22 cellular contexts compared by ENCODE assay signal in the genomic region with DNA sequence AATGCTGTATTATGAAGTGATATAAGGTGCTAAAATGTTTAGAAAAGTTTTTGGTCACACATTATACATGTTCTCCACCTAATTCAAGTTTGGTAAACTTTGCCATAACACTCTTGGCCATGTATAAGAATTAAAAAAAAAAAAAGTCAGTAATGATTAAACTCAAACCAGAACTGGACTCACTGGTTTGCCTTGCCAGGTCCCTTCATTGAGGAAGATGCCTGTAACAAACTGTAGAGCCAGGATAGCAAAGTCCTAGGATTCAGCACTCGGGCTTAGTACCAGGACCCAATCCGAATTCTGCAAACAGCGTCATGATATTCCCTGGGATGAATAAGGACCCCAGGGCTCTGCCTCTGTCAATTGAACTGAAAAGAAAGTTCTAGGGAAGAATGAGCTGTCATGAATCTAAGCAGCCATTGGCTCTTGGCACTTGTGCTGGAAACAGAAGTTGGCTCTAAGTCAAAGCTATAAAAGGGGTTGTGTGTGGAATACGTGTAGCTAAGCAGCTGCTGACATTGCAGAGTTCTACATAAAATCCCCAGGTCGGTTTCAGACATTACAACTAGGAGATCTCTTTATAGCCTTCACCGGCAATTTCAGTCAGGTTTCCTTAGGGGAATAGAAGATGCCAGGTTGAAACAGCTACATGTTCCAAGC.
DNase-seq lines count a peak whose midpoint lies in the region; ATAC-seq and TF ChIP-seq lines count a peak whose summit lies in the region.
"Had no signal": no experiment of that assay in that cellular context is flagged by ENCODE, and none has a peak within 500 bp of the region (broad histone marks: within the 10 kb centered on the region; RNA-seq: fewer than 3 reads in every experiment).

No MANE protein-coding gene starts in this region.

- in situ Hi-C loops in ACHN (cut with HindIII; ENCODE audit: low pct_ligation_motif_present, low pct_unique_long_range_greater_than_20kb, low sequenced_read_pairs) = no loop called here

- H3K9me2 ChIP-seq in GM23338 (ENCODE audit: insufficient read depth) = 0 out of 2 replicates have a peak, but pooled peaks cover 4% of the 10 kb centered on the region

- H2AFZ ChIP-seq in GM23338 = 0 out of 2 replicates have a peak overlapping the region, but pooled peaks have one; percentile 32

- H3K4me3 ChIP-seq in GM23338 = no peak overlapping the region
- no peak overlapping the region for H3K4me3 ChIP-seq in skeletal muscle cell (ENCODE audit: low read depth, low read length)
- H3K4me3 ChIP-seq: ascending aorta, upper lobe of right lung had no signal

- no peaks in the 10 kb centered on the region for H3F3A ChIP-seq in GM23338 (replicated peaks; ENCODE audit: low read depth)

- peaks cover 12% of the 10 kb centered on the region for H3K4me1 Mint-ChIP-seq in GM23338
- no peaks in the 10 kb centered on the region for H3K4me1 Mint-ChIP-seq in T-helper 2 cell treated with Interferon-gamma antibody and Interleukin-4, amounts not matched to agents 5 μg/mL and 100 μg/mL, for 36 hours (ENCODE audit: low read depth)
- H3K4me1 Mint-ChIP-seq: activated CD4-positive, alpha-beta T cell treated with anti-CD3 and anti-CD28 coated beads for 36 hours; activated naive CD4-positive, alpha-beta T cell treated with anti-CD3 and anti-CD28 coated beads, Interleukin-2, amount 50 U/mL, for 24 hours had no signal

- no peaks in the 10 kb centered on the region for H4K20me1 ChIP-seq in GM23338 (replicated peaks; ENCODE audit: insufficient read depth)

- no peak for TF ChIP-seq CTCF in GM23338 (conservative IDR thresholded peaks at IDR 0.05; ENCODE audit: low read depth in 2 of 2)

- no peaks in the 10 kb centered on the region for H3K9me3 Mint-ChIP-seq in GM23338
- no peaks in the 10 kb centered on the region for H3K9me3 Mint-ChIP-seq in T-helper 2 cell treated with Interferon-gamma antibody and Interleukin-4, amounts not matched to agents 5 μg/mL and 100 μg/mL, for 36 hours
- H3K9me3 Mint-ChIP-seq: activated naive CD4-positive, alpha-beta T cell treated with anti-CD3 and anti-CD28 coated beads, Interleukin-2, amount 50 U/mL, for 24 hours; stimulated activated naive CD8-positive, alpha-beta T cell treated with anti-CD3 and anti-CD28 coated beads, Interleukin-15, Interleukin-2, amounts not matched to agents 100 ng/mL and 50 ng/mL, for 24 hours had no signal

- H3K36me3 ChIP-seq in GM23338 (ENCODE audit: insufficient read depth) = no peaks in the 10 kb centered on the region
- H3K36me3 ChIP-seq: ascending aorta, upper lobe of right lung had no signal

- no peaks in the 10 kb centered on the region for H3K27me3 ChIP-seq in GM23338 (ENCODE audit: insufficient read depth)
- H3K27me3 ChIP-seq: ascending aorta, upper lobe of right lung had no signal

- peaks cover 4% of the 10 kb centered on the region for H3K27me3 Mint-ChIP-seq in GM23338 (ENCODE audit: insufficient read depth, low read depth, poor library complexity)
- H3K27me3 Mint-ChIP-seq in T-helper 2 cell treated with Interferon-gamma antibody and Interleukin-4, amounts not matched to agents 5 μg/mL and 100 μg/mL, for 36 hours (ENCODE audit: low read depth) = no peaks in the 10 kb centered on the region
- H3K27me3 Mint-ChIP-seq: stimulated activated naive CD8-positive, alpha-beta T cell treated with anti-CD3 and anti-CD28 coated beads, Interleukin-15, Interleukin-2, amounts not matched to agents 100 ng/mL and 50 ng/mL, for 24 hours had no signal

- no peak for ATAC-seq in GM23338
- ATAC-seq: activated CD4-positive, alpha-beta T cell treated with anti-CD3 and anti-CD28 coated beads for 36 hours; esophagus mucosa; upper lobe of right lung had no signal

- H3K36me3 Mint-ChIP-seq in GM23338 (ENCODE audit: low read depth) = no peaks in the 10 kb centered on the region
- no peaks in the 10 kb centered on the region for H3K36me3 Mint-ChIP-seq in T-helper 2 cell treated with Interferon-gamma antibody and Interleukin-4, amounts not matched to agents 5 μg/mL and 100 μg/mL, for 36 hours (ENCODE audit: low read depth)
- H3K36me3 Mint-ChIP-seq: activated naive CD4-positive, alpha-beta T cell treated with anti-CD3 and anti-CD28 coated beads, Interleukin-2, amount 50 U/mL, for 24 hours had no signal

- DNase-seq in GM23338 (ENCODE audit: low spot score) = no peak
- peak; percentile 45 for DNase-seq in astrocyte of the hippocampus (ENCODE audit: low read depth, low spot score)
- DNase-seq in iris pigment epithelial cell (ENCODE audit: low read depth) = peak; percentile 25
- peak; percentile 77 for DNase-seq in skeletal muscle cell (ENCODE audit: low read depth)
- no peak for DNase-seq in superior temporal gyrus (ENCODE audit: extremely low spot score)
- no peak for DNase-seq in T-helper 2 cell treated with Interferon-gamma antibody and Interleukin-4, amounts not matched to agents 5 μg/mL and 100 μg/mL, for 36 hours (ENCODE audit: low spot score)
- no peak for DNase-seq in ACHN
- DNase-seq: activated CD4-positive, alpha-beta T cell treated with anti-CD3 and anti-CD28 coated beads for 36 hours; effector CD8-positive, alpha-beta T cell; head of caudate nucleus; Kasumi-1; NCI-H1048; NCI-H2029; NCI-H2227 treated with DMSO at 0.1 percent for 48 hours; OCI-M1; SIG-M5; stimulated activated CD4-positive, alpha-beta T cell treated with anti-CD3 and anti-CD28 coated beads, Interleukin-12 subunit alpha, Interleukin-12 subunit beta, amount 100 ng/mL, for 4 hours; upper lobe of right lung had no signal

- H3K27ac Mint-ChIP-seq in GM23338 = no peak overlapping the region
- no peak overlapping the region for H3K27ac Mint-ChIP-seq in T-helper 2 cell treated with Interferon-gamma antibody and Interleukin-4, amounts not matched to agents 5 μg/mL and 100 μg/mL, for 36 hours
- H3K27ac Mint-ChIP-seq: activated CD4-positive, alpha-beta T cell treated with anti-CD3 and anti-CD28 coated beads for 36 hours; activated naive CD4-positive, alpha-beta T cell treated with anti-CD3 and anti-CD28 coated beads, Interleukin-2, amount 50 U/mL, for 24 hours; stimulated activated naive CD8-positive, alpha-beta T cell treated with anti-CD3 and anti-CD28 coated beads, Interleukin-15, Interleukin-2, amounts not matched to agents 100 ng/mL and 50 ng/mL, for 24 hours had no signal

- H3K27ac ChIP-seq in GM23338 (ENCODE audit: low read depth) = no peak overlapping the region
- H3K27ac ChIP-seq: ascending aorta, upper lobe of right lung had no signal

- no peaks in the 10 kb centered on the region for H3K79me2 ChIP-seq in GM23338 (replicated peaks; ENCODE audit: insufficient read depth)

- no peak overlapping the region for H3K4me2 ChIP-seq in GM23338

- H3K4me1 ChIP-seq in GM23338 (ENCODE audit: insufficient read depth) = peaks cover 8% of the 10 kb centered on the region; the same call in 1 of the 2 replicates
- H3K4me1 ChIP-seq: upper lobe of right lung had no signal

- H3K4me3 Mint-ChIP-seq in GM23338 = no peak overlapping the region
- no peak overlapping the region for H3K4me3 Mint-ChIP-seq in T-helper 2 cell treated with Interferon-gamma antibody and Interleukin-4, amounts not matched to agents 5 μg/mL and 100 μg/mL, for 36 hours
- H3K4me3 Mint-ChIP-seq: activated CD4-positive, alpha-beta T cell treated with anti-CD3 and anti-CD28 coated beads for 36 hours; activated naive CD4-positive, alpha-beta T cell treated with anti-CD3 and anti-CD28 coated beads, Interleukin-2, amount 50 U/mL, for 24 hours; stimulated activated naive CD8-positive, alpha-beta T cell treated with anti-CD3 and anti-CD28 coated beads, Interleukin-15, Interleukin-2, amounts not matched to agents 100 ng/mL and 50 ng/mL, for 24 hours had no signal

TF ChIP-seq in GM23338, 12 proteins besides CTCF, POLR2A, EP300 and RAD21 (continues in another document):
- TF ChIP-seq EZH2phosphoT487 (IDR thresholded peaks at IDR 0.05; ENCODE audit: unreplicated experiment) = no peak

Comparison
In these comparisons a context has a peak if more than half of its experiments do, and no peak if none do; other contexts are left out.
1. DNase-seq: peak in astrocyte of the hippocampus (single experiment), iris pigment epithelial cell (single experiment) and skeletal muscle cell (single experiment); none in GM23338 (single experiment), superior temporal gyrus (single experiment), T-helper 2 cell treated with Interferon-gamma antibody and Interleukin-4, amounts not matched to agents 5 μg/mL and 100 μg/mL, for 36 hours (single experiment) and ACHN (single experiment).